ENCODE assay signal across 1 cellular context in the genomic region with DNA sequence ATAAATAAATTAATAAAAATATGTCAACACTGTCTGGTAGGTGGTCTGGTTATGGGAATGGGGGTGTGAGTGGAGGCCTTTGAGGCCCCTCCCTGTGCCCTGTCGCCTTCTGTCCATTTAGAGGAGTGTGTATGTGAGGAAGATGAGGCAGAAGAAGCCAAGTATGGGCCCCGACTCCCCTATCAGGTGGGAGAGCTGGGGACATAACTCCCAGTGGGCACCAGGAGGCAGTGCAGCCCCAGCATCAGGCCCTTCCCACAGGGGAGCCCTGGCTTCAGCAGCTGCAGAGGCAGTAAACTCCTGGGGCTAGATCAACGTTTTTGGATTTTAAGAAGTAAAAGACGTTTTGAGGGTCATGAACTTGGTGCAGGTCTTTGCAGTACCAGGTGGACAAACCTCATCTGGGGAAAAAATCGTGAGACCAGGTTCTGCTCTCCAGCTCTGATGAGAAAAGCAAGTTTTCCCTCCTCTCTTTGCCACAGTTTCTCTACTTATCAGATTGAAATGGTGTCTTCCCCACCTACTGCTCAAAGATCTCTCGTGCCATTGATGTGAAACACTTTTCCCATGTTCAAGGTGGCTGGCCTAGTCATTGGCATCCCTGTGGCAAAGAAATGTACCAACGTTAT.
TF ChIP-seq lines count a peak whose summit lies in the region.

No MANE protein-coding gene starts in this region.

TF ChIP-seq in HepG2, 621 proteins besides CTCF, POLR2A, EP300 and RAD21 (continued from another document):
- TF ChIP-seq, protein P1, sequence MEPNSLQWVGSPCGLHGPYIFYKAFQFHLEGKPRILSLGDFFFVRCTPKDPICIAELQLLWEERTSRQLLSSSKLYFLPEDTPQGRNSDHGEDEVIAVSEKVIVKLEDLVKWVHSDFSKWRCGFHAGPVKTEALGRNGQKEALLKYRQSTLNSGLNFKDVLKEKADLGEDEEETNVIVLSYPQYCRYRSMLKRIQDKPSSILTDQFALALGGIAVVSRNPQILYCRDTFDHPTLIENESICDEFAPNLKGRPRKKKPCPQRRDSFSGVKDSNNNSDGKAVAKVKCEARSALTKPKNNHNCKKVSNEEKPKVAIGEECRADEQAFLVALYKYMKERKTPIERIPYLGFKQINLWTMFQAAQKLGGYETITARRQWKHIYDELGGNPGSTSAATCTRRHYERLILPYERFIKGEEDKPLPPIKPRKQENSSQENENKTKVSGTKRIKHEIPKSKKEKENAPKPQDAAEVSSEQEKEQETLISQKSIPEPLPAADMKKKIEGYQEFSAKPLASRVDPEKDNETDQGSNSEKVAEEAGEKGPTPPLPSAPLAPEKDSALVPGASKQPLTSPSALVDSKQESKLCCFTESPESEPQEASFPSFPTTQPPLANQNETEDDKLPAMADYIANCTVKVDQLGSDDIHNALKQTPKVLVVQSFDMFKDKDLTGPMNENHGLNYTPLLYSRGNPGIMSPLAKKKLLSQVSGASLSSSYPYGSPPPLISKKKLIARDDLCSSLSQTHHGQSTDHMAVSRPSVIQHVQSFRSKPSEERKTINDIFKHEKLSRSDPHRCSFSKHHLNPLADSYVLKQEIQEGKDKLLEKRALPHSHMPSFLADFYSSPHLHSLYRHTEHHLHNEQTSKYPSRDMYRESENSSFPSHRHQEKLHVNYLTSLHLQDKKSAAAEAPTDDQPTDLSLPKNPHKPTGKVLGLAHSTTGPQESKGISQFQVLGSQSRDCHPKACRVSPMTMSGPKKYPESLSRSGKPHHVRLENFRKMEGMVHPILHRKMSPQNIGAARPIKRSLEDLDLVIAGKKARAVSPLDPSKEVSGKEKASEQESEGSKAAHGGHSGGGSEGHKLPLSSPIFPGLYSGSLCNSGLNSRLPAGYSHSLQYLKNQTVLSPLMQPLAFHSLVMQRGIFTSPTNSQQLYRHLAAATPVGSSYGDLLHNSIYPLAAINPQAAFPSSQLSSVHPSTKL (CRISPR knock-in tag; IDR thresholded peaks at IDR 0.05) = peak; percentile 24; the same call in 1 of the 2 replicates
- TF ChIP-seq, protein P2, sequence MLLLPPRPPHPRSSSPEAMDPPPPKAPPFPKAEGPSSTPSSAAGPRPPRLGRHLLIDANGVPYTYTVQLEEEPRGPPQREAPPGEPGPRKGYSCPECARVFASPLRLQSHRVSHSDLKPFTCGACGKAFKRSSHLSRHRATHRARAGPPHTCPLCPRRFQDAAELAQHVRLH (CRISPR knock-in tag; IDR thresholded peaks at IDR 0.05; ENCODE audit: borderline replicate concordance, low read depth) = peak; percentile 45; the same call in 1 of the 2 replicates
- TF ChIP-seq RXRB (CRISPR knock-in tag; IDR thresholded peaks at IDR 0.05; ENCODE audit: borderline replicate concordance) = 0 out of 2 replicates have a peak, but pooled peaks have one; percentile 35
- TF ChIP-seq HDAC2 (CRISPR knock-in tag; IDR thresholded peaks at IDR 0.05) = no peak
- no peak for TF ChIP-seq CCDC6 (CRISPR knock-in tag; IDR thresholded peaks at IDR 0.05)
- no peak for TF ChIP-seq ZNF878 (CRISPR knock-in tag; IDR thresholded peaks at IDR 0.05)
- TF ChIP-seq XRCC5 (optimal IDR thresholded peaks at IDR 0.05; ENCODE audit: low read length) = peak; percentile 67
- TF ChIP-seq HOXA3 (CRISPR knock-in tag; IDR thresholded peaks at IDR 0.05) = 0 out of 2 replicates have a peak, but pooled peaks have one; percentile 22
- TF ChIP-seq, protein P3, sequence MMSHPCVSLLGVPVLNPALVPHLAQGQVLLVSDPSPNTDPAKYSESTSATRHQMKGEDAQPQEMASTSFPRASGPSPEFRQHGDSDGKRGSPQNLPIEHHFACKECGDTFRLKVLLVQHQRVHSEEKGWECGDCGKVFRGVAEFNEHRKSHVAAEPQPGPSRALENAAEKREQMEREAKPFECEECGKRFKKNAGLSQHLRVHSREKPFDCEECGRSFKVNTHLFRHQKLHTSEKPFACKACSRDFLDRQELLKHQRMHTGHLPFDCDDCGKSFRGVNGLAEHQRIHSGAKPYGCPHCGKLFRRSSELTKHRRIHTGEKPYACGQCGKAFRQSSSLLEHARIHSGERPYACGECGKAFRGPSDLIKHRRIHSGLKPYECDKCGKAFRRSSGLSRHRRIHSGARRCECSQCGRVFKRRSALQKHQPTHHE (CRISPR knock-in tag; IDR thresholded peaks at IDR 0.05; ENCODE audit: borderline replicate concordance) = no peak
- TF ChIP-seq SALL1 (CRISPR knock-in tag; IDR thresholded peaks at IDR 0.05) = peak; percentile 61; the same call in 1 of the 2 replicates
- TF ChIP-seq FOXA3 (CRISPR knock-in tag; IDR thresholded peaks at IDR 0.05) = 0 out of 2 replicates have a peak, but pooled peaks have one; percentile 4
- no peak for TF ChIP-seq ZBTB7A (CRISPR knock-in tag; IDR thresholded peaks at IDR 0.05)
- peak; percentile 99 for TF ChIP-seq STAG1 (CRISPR knock-in tag; IDR thresholded peaks at IDR 0.05)
- TF ChIP-seq, protein P4, sequence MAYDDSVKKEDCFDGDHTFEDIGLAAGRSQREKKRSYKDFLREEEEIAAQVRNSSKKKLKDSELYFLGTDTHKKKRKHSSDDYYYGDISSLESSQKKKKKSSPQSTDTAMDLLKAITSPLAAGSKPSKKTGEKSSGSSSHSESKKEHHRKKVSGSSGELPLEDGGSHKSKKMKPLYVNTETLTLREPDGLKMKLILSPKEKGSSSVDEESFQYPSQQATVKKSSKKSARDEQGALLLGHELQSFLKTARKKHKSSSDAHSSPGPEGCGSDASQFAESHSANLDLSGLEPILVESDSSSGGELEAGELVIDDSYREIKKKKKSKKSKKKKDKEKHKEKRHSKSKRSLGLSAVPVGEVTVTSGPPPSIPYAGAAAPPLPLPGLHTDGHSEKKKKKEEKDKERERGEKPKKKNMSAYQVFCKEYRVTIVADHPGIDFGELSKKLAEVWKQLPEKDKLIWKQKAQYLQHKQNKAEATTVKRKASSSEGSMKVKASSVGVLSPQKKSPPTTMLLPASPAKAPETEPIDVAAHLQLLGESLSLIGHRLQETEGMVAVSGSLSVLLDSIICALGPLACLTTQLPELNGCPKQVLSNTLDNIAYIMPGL (CRISPR knock-in tag; IDR thresholded peaks at IDR 0.05; ENCODE audit: borderline replicate concordance in 1 of 2, low read depth in 1 of 2) = 0 out of 4 replicates have a peak, but pooled peaks of 1 of the 2 experiments have one; percentile 27
- TF ChIP-seq, protein P5, sequence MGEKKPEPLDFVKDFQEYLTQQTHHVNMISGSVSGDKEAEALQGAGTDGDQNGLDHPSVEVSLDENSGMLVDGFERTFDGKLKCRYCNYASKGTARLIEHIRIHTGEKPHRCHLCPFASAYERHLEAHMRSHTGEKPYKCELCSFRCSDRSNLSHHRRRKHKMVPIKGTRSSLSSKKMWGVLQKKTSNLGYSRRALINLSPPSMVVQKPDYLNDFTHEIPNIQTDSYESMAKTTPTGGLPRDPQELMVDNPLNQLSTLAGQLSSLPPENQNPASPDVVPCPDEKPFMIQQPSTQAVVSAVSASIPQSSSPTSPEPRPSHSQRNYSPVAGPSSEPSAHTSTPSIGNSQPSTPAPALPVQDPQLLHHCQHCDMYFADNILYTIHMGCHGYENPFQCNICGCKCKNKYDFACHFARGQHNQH (CRISPR knock-in tag; IDR thresholded peaks at IDR 0.05) = peak; percentile 25; the same call in 1 of the 2 replicates
- 0 out of 2 replicates have a peak, but pooled peaks have one; percentile 16 for TF ChIP-seq THAP11 (CRISPR knock-in tag; IDR thresholded peaks at IDR 0.05)
- TF ChIP-seq KDM2A (CRISPR knock-in tag; IDR thresholded peaks at IDR 0.05; ENCODE audit: borderline replicate concordance, low read depth) = peak; percentile 62; the same call in 1 of the 2 replicates
- TF ChIP-seq, protein P6, sequence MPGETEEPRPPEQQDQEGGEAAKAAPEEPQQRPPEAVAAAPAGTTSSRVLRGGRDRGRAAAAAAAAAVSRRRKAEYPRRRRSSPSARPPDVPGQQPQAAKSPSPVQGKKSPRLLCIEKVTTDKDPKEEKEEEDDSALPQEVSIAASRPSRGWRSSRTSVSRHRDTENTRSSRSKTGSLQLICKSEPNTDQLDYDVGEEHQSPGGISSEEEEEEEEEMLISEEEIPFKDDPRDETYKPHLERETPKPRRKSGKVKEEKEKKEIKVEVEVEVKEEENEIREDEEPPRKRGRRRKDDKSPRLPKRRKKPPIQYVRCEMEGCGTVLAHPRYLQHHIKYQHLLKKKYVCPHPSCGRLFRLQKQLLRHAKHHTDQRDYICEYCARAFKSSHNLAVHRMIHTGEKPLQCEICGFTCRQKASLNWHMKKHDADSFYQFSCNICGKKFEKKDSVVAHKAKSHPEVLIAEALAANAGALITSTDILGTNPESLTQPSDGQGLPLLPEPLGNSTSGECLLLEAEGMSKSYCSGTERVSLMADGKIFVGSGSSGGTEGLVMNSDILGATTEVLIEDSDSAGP (CRISPR knock-in tag; IDR thresholded peaks at IDR 0.05; ENCODE audit: borderline replicate concordance) = 0 out of 2 replicates have a peak, but pooled peaks have one; percentile 20
